In the genomic region with DNA sequence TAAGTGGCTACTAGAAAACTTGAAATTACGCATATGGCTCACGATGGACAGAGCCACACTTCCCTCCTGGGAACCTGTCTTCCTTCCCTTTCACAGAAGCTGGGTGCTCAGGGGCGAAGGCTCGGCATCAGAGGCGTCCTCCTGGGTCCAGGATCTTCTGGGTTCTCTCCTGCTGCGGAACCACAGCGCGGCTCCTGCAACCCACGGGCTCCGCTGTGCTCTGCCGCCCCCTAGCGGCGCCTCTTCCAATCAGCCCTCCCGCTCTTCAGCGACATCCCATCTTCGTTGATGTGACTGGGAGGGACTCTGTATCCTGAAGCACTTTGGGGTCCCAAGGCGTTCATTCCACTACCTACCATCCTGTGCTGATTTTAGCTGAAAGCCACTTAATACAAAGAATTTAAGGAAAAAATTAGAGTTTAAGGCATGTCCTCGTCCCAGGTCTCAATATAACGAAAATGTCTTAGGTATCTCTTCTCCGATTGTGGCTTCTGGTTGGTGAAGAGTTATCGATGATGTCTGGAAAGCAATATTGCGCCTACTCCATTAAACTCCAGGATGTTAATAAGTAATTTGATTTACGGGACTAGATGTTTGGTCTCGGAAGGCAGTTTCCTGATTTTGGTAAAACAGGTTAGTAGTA, we compare ENCODE assay signal across 8 cellular contexts. TPM values are rescaled to one million over a fixed set of nuclear protein-coding genes. Genes with fewer than 3 reads are reported as not detected.
DNase-seq lines count a peak whose midpoint lies in the region; ATAC-seq and TF ChIP-seq lines count a peak whose summit lies in the region.

No MANE protein-coding gene starts in this region.

- H3K9me2 ChIP-seq in Loucy (replicated peaks; ENCODE audit: low read depth, low read length) = no peaks in the 10 kb centered on the region

- TF ChIP-seq CTCF in Loucy (conservative IDR thresholded peaks at IDR 0.05; ENCODE audit: low read length) (peak; percentile 99), omental fat pad (IDR thresholded peaks at IDR 0.05) (peak in 2 of 3 donors; percentile 92 to 95), tibial artery (IDR thresholded peaks at IDR 0.05) (peak; percentile 95 to 98)

- no peak overlapping the region for H3K27ac ChIP-seq in tibial artery

- H3K27me3 ChIP-seq in Loucy (ENCODE audit: insufficient read depth, low read length, poor library complexity, severe bottlenecking) (no peaks in the 10 kb centered on the region), tibial artery (peaks cover 0 to 13% of the 10 kb centered on the region in 2 donors)

- no peaks in the 10 kb centered on the region for H4K20me1 ChIP-seq in Loucy (ENCODE audit: insufficient read depth, low read length, poor library complexity, severe bottlenecking)

- H3K36me3 ChIP-seq in Loucy (ENCODE audit: insufficient read depth, low read length) (no peaks in the 10 kb centered on the region), tibial artery (no peaks in the 10 kb centered on the region)

- H3K79me2 ChIP-seq in Loucy (ENCODE audit: insufficient read depth, low read length) = no peaks in the 10 kb centered on the region

- intact Hi-C loops in tibial artery (cut with DNase I; ENCODE audit: low total_unique reads) = loop anchor here (1.0 to 10.0 kb wide), 2 partner anchors 60 to 104 kb away; no protein-coding TSS in a partner anchor

- no peak overlapping the region; the same call in 1 of the 2 replicates for H2AFZ ChIP-seq in Loucy (ENCODE audit: low read length)

- peak; percentile 95 for DNase-seq in DMS53 treated with DMSO at 0.1 percent for 48 hours (lab: John Stamatoyannopoulos, UW; ENCODE audit: unreplicated experiment)
- peak; percentile 74 for DNase-seq in SK-N-DZ (ENCODE audit: low spot score)
- DNase-seq in activated gamma-delta T cell treated with Interleukin-2 at 50 U/mL for 16 hours = peak; percentile 74
- peak; percentile 55 for DNase-seq in foreskin melanocyte
- DNase-seq in omental fat pad (ENCODE audit: low spot score) = peak; percentile 48
- DNase-seq in tibial artery = peak; percentile 67 to 81

- H3K4me1 ChIP-seq in Loucy (ENCODE audit: insufficient read depth, low read length, poor library complexity, severe bottlenecking) (peaks cover 34% of the 10 kb centered on the region), tibial artery (peaks cover 0 to 8% (median 0%) of the 10 kb centered on the region in 4 donors)

- H3K4me3 ChIP-seq in Loucy (ENCODE audit: low read length, poor library complexity, severe bottlenecking) (peak overlapping the region; percentile 36), tibial artery (no peak overlapping the region)

- H3K9me3 ChIP-seq in Loucy (ENCODE audit: insufficient read depth, low read depth, low read length) (no peaks in the 10 kb centered on the region), tibial artery (no peaks in the 10 kb centered on the region)

- ATAC-seq in omental fat pad (ENCODE audit: low FRiP score) (peak; percentile 70), HG03571 (IDR thresholded peaks at IDR 0.05; ENCODE audit: unreplicated experiment) (no peak)

- H3F3A ChIP-seq in Loucy (ENCODE audit: low read depth) = no peaks in the 10 kb centered on the region

- peak overlapping the region; percentile 59 for H3K4me2 ChIP-seq in Loucy (ENCODE audit: low read depth, low read length, poor library complexity, severe bottlenecking)

- H3K9ac ChIP-seq in Loucy (ENCODE audit: low read depth, low read length, poor library complexity, severe bottlenecking) = no peak overlapping the region

RNA-seq across cellular contexts. Expression of a gene that starts 14.8 kb away (rescaled TPM):
- polyA plus RNA-seq in SK-N-DZ (2014; cell fraction: cytosol; rRNA removed) = 3,197 and 3,352 TPM in 2 replicates
- 1,069 and 1,858 TPM in 2 replicates for polyA plus RNA-seq in SK-N-DZ (2014; cell fraction: nucleus; rRNA removed)
- total RNA-seq in omental fat pad = 1,000 to 10,000 TPM in 3 of 4 donors, 100 to 1,000 TPM in 1; 876 to 1,394 (median 1,127) TPM

RNA-seq across cellular contexts. Expression of a gene that starts 33.1 kb away (rescaled TPM):
- polyA plus RNA-seq in SK-N-DZ (2014; cell fraction: cytosol; rRNA removed) = 17.8 and 29.7 TPM in 2 replicates
- polyA plus RNA-seq in SK-N-DZ (2014; cell fraction: nucleus; rRNA removed) = 11.8 and 30.2 TPM in 2 replicates
- total RNA-seq in omental fat pad = 10 to 100 TPM; 34.7 to 75.0 (median 58.1) TPM

RNA-seq across cellular contexts. Expression of a gene that starts 48.4 kb away (rescaled TPM):
- 4.6 and 5.5 TPM in 2 replicates for polyA plus RNA-seq in SK-N-DZ (2014; cell fraction: cytosol; rRNA removed)
- 5.4 and 10.8 TPM in 2 replicates for polyA plus RNA-seq in SK-N-DZ (2014; cell fraction: nucleus; rRNA removed)
- 1 to 10 TPM in 3 of 4 donors, not detected in 1; 1.3 to 2.4 (median 1.8) TPM for total RNA-seq in omental fat pad
